ENCODE assay signal across 8 cellular contexts in the genomic region with DNA sequence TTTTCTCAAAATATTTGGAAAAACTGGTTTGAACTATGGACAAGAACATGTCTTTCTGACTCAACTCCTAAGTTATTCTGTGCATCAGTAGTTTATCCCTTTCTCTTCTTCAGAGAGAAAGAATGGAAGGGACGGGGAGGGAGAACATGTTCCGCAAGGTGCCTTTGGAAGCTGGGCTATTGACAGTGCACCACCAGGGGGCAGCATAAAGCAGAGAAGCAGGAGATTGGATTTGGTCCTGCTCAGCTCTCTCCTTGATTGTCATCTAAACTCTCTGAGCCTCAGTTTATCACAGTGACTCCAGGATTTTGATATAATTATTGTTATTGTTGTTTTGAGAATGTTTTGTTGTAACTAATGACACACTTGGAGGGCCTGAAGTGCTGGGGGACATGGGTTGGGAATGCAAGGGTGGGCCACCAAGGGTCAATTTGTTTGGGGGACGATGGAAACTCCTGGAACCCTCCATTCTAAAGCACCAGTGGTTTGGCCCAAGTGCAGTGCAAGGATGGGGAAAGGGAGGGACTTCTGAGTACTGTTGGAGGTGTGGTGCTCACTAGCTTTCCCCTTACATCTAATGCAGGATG. TPM values are rescaled to one million over a fixed set of nuclear protein-coding genes. Genes with fewer than 3 reads are reported as not detected.
A peak's percentile ranks its signal among the peaks of the same experiment; 100 is the strongest.
DNase-seq lines count a peak whose midpoint lies in the region; ATAC-seq, FAIRE-seq and TF ChIP-seq lines count a peak whose summit lies in the region.

No MANE protein-coding gene starts in this region.

- TF ChIP-seq RAD21 in HepG2 (CRISPR knock-in tag; IDR thresholded peaks at IDR 0.05): peak; percentile 64; the same call in 1 of the 2 replicates

- no peaks in the 10 kb centered on the region for H4K20me1 ChIP-seq in HepG2 (ENCODE audit: insufficient read depth, low read length)

- H3K27ac ChIP-seq in coronary artery (no peak overlapping the region), HepG2 (ENCODE audit: extremely low read length, insufficient read depth, low read length) (no peak overlapping the region)

- POLR2A ChIA-PET in HepG2 (lab: Yijun Ruan, JAX): no interaction called here

- no peak for DNase-seq in GM06990 (ENCODE audit: extremely low read depth, insufficient read length)
- DNase-seq in NCI-H446 treated with DMSO at 0.1 percent for 48 hours (lab: John Stamatoyannopoulos, UW): peak; percentile 23
- peak; percentile 92 for DNase-seq in activated CD4-positive, alpha-beta T cell treated with anti-CD3 and anti-CD28 coated beads for 48 hours
- DNase-seq in coronary artery (ENCODE audit: low spot score): no peak
- DNase-seq in HepG2 (ENCODE audit: low spot score): peak; percentile 62
- peak; percentile 71 to 80 (median 75) for DNase-seq in stimulated activated CD4-positive, alpha-beta T cell treated with anti-CD3 and anti-CD28 coated beads, TNF-alpha, amount 100 ng/mL, for 24 hours (ENCODE audit: low read depth in 3 of 3)

- intact Hi-C loops in HepG2 (cut with micrococcal nuclease; ENCODE audit: unreplicated experiment): loop anchor here (1.0 to 5.0 kb wide), 2 partner anchors 97 to 218 kb away; no protein-coding TSS in a partner anchor

- H2AFZ ChIP-seq in HepG2 (ENCODE audit: low read length): no peak overlapping the region

- 44% methylated on average over 3 of the region's 3 CpGs for WGBS in HepG2 (ENCODE audit: low lambda C conversion rate)

- no peaks in the 10 kb centered on the region for H3K79me2 ChIP-seq in HepG2 (ENCODE audit: insufficient read depth, low read length)

- H3K36me3 ChIP-seq in GM06990 (ENCODE audit: control insufficient read depth, insufficient read depth, low read length): no peaks in the 10 kb centered on the region
- H3K36me3 ChIP-seq in HepG2 (replicated peaks in 1 of 2; ENCODE audit: control insufficient read depth in 1 of 2, insufficient read depth in 2 of 2, low read length in 2 of 2): no peaks in the 10 kb centered on the region

- H3K9me3 ChIP-seq in HepG2 (ENCODE audit: low read length): no peaks in the 10 kb centered on the region

- in situ Hi-C loops in HepG2 (cut with HindIII; ENCODE audit: extremely low pct_ligation_motif_present, low pct_unique_long_range_greater_than_20kb): loop anchor here (10.0 kb wide), 1 partner anchor 214 kb away; no protein-coding TSS in a partner anchor

- no peak for FAIRE-seq in HepG2 (lab: Jason Lieb, UNC)

- H3K4me3 ChIP-seq in GM06990 (replicated peaks; ENCODE audit: low read depth, low read length) (no peak overlapping the region), coronary artery (no peak overlapping the region), HepG2 (replicated peaks in 1 of 3; ENCODE audit: insufficient read depth in 1 of 3, low read depth in 2 of 3, low read length in 3 of 3) (no peak overlapping the region)

- TF ChIP-seq EP300 in HepG2 (IDR thresholded peaks at IDR 0.05; ENCODE audit: low read depth in 2 of 2, low read length in 2 of 2) (no peak), HepG2 (CRISPR knock-in tag; IDR thresholded peaks at IDR 0.05; ENCODE audit: borderline replicate concordance) (no peak)

- H3K4me2 ChIP-seq in HepG2 (ENCODE audit: low read depth, low read length): no peak overlapping the region

- H3K9ac ChIP-seq in HepG2 (ENCODE audit: insufficient read depth, low read depth, low read length): no peak overlapping the region

- TF ChIP-seq CTCF in GM06990 (IDR thresholded peaks at IDR 0.05; ENCODE audit: insufficient read depth, low read length, poor library complexity, severe bottlenecking) (peak; percentile 92), coronary artery (IDR thresholded peaks at IDR 0.05) (peak; percentile 70), HepG2 (CRISPR knock-in tag; IDR thresholded peaks at IDR 0.05) (peak; percentile 86)

- ATAC-seq in HG02973 (IDR thresholded peaks at IDR 0.05; ENCODE audit: unreplicated experiment): peak; percentile 72
- peak; percentile 90 for ATAC-seq in HepG2
- no peak for ATAC-seq in GM21528 (IDR thresholded peaks at IDR 0.05; ENCODE audit: low FRiP score, unreplicated experiment)

- BruUV-seq in HepG2 (replicated peaks; lab: Mats Ljungman, UMichigan): no TSS peak

- H3K4me1 ChIP-seq in HepG2 (ENCODE audit: insufficient read depth, low read length): no peaks in the 10 kb centered on the region

- no peak for TF ChIP-seq POLR2A in HepG2 (IDR thresholded peaks at IDR 0.05; ENCODE audit: insufficient read depth in 1 of 2, low read depth in 2 of 2, low read length in 2 of 2)

- H3K27me3 ChIP-seq in GM06990 (replicated peaks; ENCODE audit: control insufficient read depth, insufficient read depth, low read length) (no peaks in the 10 kb centered on the region), HepG2 (ENCODE audit: control insufficient read depth in 1 of 2, insufficient read depth in 2 of 2, low read length in 2 of 2) (no peaks in the 10 kb centered on the region)

- CTCF ChIA-PET in HepG2 (lab: Yijun Ruan, JAX; ENCODE audit: low intra/inter-chr PET ratio, low total read pairs): interaction anchor here (1.1 to 1.6 kb wide), 3 partner anchors 46 to 218 kb away, joined by 3 to 16 read pairs (median 8); a partner anchor contains a TSS

TF ChIP-seq in HepG2, 621 proteins besides CTCF, POLR2A, EP300 and RAD21 (continues in another document):
- TF ChIP-seq, protein P1, sequence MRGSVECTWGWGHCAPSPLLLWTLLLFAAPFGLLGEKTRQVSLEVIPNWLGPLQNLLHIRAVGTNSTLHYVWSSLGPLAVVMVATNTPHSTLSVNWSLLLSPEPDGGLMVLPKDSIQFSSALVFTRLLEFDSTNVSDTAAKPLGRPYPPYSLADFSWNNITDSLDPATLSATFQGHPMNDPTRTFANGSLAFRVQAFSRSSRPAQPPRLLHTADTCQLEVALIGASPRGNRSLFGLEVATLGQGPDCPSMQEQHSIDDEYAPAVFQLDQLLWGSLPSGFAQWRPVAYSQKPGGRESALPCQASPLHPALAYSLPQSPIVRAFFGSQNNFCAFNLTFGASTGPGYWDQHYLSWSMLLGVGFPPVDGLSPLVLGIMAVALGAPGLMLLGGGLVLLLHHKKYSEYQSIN (CRISPR knock-in tag; IDR thresholded peaks at IDR 0.05; ENCODE audit: borderline replicate concordance): no peak
- TF ChIP-seq FOSL2 (CRISPR knock-in tag; IDR thresholded peaks at IDR 0.05): peak; percentile 7; the same call in 1 of the 2 replicates
- no peak for TF ChIP-seq SMARCE1 (IDR thresholded peaks at IDR 0.05; ENCODE audit: borderline replicate concordance)
- no peak for TF ChIP-seq CBX2 (IDR thresholded peaks at IDR 0.05; ENCODE audit: low read depth, low read length)
- no peak for TF ChIP-seq CBX2 (CRISPR knock-in tag; IDR thresholded peaks at IDR 0.05; ENCODE audit: low read depth)
- TF ChIP-seq, protein P2, sequence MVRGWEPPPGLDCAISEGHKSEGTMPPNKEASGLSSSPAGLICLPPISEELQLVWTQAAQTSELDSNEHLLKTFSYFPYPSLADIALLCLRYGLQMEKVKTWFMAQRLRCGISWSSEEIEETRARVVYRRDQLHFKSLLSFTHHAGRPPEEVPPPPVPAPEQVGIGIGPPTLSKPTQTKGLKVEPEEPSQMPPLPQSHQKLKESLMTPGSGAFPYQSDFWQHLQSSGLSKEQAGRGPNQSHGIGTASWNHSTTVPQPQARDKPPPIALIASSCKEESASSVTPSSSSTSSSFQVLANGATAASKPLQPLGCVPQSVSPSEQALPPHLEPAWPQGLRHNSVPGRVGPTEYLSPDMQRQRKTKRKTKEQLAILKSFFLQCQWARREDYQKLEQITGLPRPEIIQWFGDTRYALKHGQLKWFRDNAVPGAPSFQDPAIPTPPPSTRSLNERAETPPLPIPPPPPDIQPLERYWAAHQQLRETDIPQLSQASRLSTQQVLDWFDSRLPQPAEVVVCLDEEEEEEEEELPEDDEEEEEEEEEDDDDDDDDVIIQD (CRISPR knock-in tag; IDR thresholded peaks at IDR 0.05; ENCODE audit: low read depth): no peak

RNA-seq across cellular contexts. Expression of a gene that starts 45.3 kb away (rescaled TPM):
- total RNA-seq in HepG2 (2016; rRNA removed; fragmentation: Illumina TruSeq; extraction: Trizol): 45.8 and 57.1 TPM in 2 replicates
- 10.4 and 10.9 TPM in 2 replicates for total RNA-seq in HepG2 (2016; cell fraction: cytosol; rRNA removed; fragmentation: Illumina TruSeq; extraction: Trizol; ENCODE audit: low read depth)
- 46.6 and 56.5 TPM in 2 replicates for total RNA-seq in HepG2 (2016; cell fraction: insoluble cytoplasmic fraction; rRNA removed; fragmentation: Illumina TruSeq; extraction: Trizol)
- total RNA-seq in HepG2 (2016; cell fraction: membrane; rRNA removed; fragmentation: Illumina TruSeq; extraction: Trizol): 24.2 and 24.6 TPM in 2 replicates
- 64.7 and 71.5 TPM in 2 replicates for total RNA-seq in HepG2 (2016; cell fraction: nucleus; rRNA removed; fragmentation: Illumina TruSeq; extraction: Trizol)
- polyA plus RNA-seq in HepG2 (2011; rRNA removed): 30.3 and 37.8 TPM in 2 replicates
- 22.9 and 31.2 TPM in 2 replicates for polyA plus RNA-seq in HepG2 (2011; cell fraction: cytosol; rRNA removed)
- polyA plus RNA-seq in HepG2 (2011; cell fraction: nucleus; rRNA removed): 13.8 and 15.5 TPM in 2 replicates
- polyA plus RNA-seq in HepG2 (2012): 41.1 and 43.6 TPM in 2 replicates
- 2.1 and 2.3 TPM in 2 replicates for polyA plus RNA-seq in HepG2 (2016; cell fraction: cytosol; fragmentation: Illumina TruSeq; extraction: Trizol; ENCODE audit: low read depth)
- polyA plus RNA-seq in HepG2 (2016; cell fraction: insoluble cytoplasmic fraction; fragmentation: Illumina TruSeq; extraction: Trizol; ENCODE audit: low read depth): 36.6 and 38.9 TPM in 2 replicates
- 8.9 and 9.1 TPM in 2 replicates for polyA plus RNA-seq in HepG2 (2016; cell fraction: membrane; fragmentation: Illumina TruSeq; extraction: Trizol; ENCODE audit: low read depth)
- polyA plus RNA-seq in HepG2 (2016; cell fraction: nucleus; fragmentation: Illumina TruSeq; extraction: Trizol; ENCODE audit: insufficient read depth, low read depth): 48.3 and 49.0 TPM in 2 replicates
- polyA minus RNA-seq in HepG2 (2011; rRNA and poly(A)+ RNA removed; ENCODE audit: low replicate concordance): 21.5 and 54.3 TPM in 2 replicates
- polyA minus RNA-seq in HepG2 (2011; cell fraction: cytosol; rRNA and poly(A)+ RNA removed): 52.1 and 54.6 TPM in 2 replicates
- 50.3 and 60.4 TPM in 2 replicates for polyA minus RNA-seq in HepG2 (2011; cell fraction: nucleus; rRNA and poly(A)+ RNA removed)

Comparison
In these comparisons a context has a peak if more than half of its experiments do, and no peak if none do; other contexts are left out.
1. DNase-seq: peak in NCI-H446 treated with DMSO at 0.1 percent for 48 hours (single experiment), activated CD4-positive, alpha-beta T cell treated with anti-CD3 and anti-CD28 coated beads for 48 hours (single experiment), HepG2 (single experiment) and stimulated activated CD4-positive, alpha-beta T cell treated with anti-CD3 and anti-CD28 coated beads, TNF-alpha, amount 100 ng/mL, for 24 hours (3 of 3); none in GM06990 (single experiment) and coronary artery (single experiment).
2. Peak in every context shown above with its lines, with median percentiles within 50 percentile points of each other: CTCF ChIP-seq.